ENCODE assay signal across 12 cellular contexts in genomic region chr12:58364389-58365086, GRCh38.
DNase-seq lines count a peak whose midpoint lies in the region; ATAC-seq, FAIRE-seq and TF ChIP-seq lines count a peak whose summit lies in the region.
"Had no signal": no experiment of that assay in that cellular context is flagged by ENCODE, and none has a peak within 500 bp of the region (broad histone marks: within the 10 kb centered on the region; RNA-seq: fewer than 3 reads in every experiment).

No MANE protein-coding gene starts in this region.

- no peaks in the 10 kb centered on the region for H3K27me3 Mint-ChIP-seq in activated T-cell treated with anti-CD3 and anti-CD28 coated beads, Interleukin-2, amount 50 U/mL, for 24 hours

- H3K9me3 ChIP-seq in ascending aorta, result no peaks in the 10 kb centered on the region
- no peaks in the 10 kb centered on the region for H3K9me3 ChIP-seq in small intestine (ENCODE audit: control insufficient read depth, low read depth)

- H3K4me1 Mint-ChIP-seq in activated T-cell treated with anti-CD3 and anti-CD28 coated beads, Interleukin-2, amount 50 U/mL, for 24 hours (ENCODE audit: low read depth), result no peaks in the 10 kb centered on the region

- H3K27ac Mint-ChIP-seq in activated T-cell treated with anti-CD3 and anti-CD28 coated beads, Interleukin-2, amount 50 U/mL, for 24 hours, result no peak overlapping the region
- H3K27ac Mint-ChIP-seq: activated T-helper 1 cell treated with anti-CD3 and anti-CD28 coated beads, Interleukin-12 subunit alpha, Interleukin-12 subunit beta, Interleukin-2, Interleukin-4 antibody, amounts not matched to agents 30 ng/mL and 10 ng/mL and 1 ng/mL, durations not matched to agents 14 hours and 24 hours and 36 hours; stimulated activated naive CD8-positive, alpha-beta T cell treated with anti-CD3 and anti-CD28 coated beads, Interleukin-15, Interleukin-2, amounts not matched to agents 100 ng/mL and 50 ng/mL, for 24 hours had no signal

- intact Hi-C loops in ascending aorta (cut with DNase I), result no loop called here

- no peak overlapping the region for H3K4me3 Mint-ChIP-seq in activated T-cell treated with anti-CD3 and anti-CD28 coated beads, Interleukin-2, amount 50 U/mL, for 24 hours
- H3K4me3 Mint-ChIP-seq: activated T-helper 1 cell treated with anti-CD3 and anti-CD28 coated beads, Interleukin-12 subunit alpha, Interleukin-12 subunit beta, Interleukin-2, Interleukin-4 antibody, amounts not matched to agents 30 ng/mL and 10 ng/mL and 1 ng/mL, durations not matched to agents 14 hours and 24 hours and 36 hours; stimulated activated naive CD8-positive, alpha-beta T cell treated with anti-CD3 and anti-CD28 coated beads, Interleukin-15, Interleukin-2, amounts not matched to agents 100 ng/mL and 50 ng/mL, for 24 hours had no signal

- DNase-seq in EL, result peak; percentile 99
- DNase-seq in NCI-H69 (lab: John Stamatoyannopoulos, UW), result peak; percentile 18
- DNase-seq in epithelial cell of prostate (ENCODE audit: low read depth, low spot score), result peak; percentile 81
- DNase-seq in non-pigmented ciliary epithelial cell (ENCODE audit: low read depth), result peak; percentile 99
- no peak for DNase-seq in activated T-cell treated with anti-CD3 and anti-CD28 coated beads, Interleukin-2, amount 50 U/mL, for 24 hours
- DNase-seq in ascending aorta (ENCODE audit: low spot score in 2 of 2), result no peak
- no peak for DNase-seq in small intestine
- DNase-seq: DND-41, T-helper 9 cell had no signal

- H3K27me3 ChIP-seq in ascending aorta (no peaks in the 10 kb centered on the region), small intestine (ENCODE audit: control insufficient read depth in 2 of 2, insufficient read depth in 2 of 2, low read length in 2 of 2) (no peaks in the 10 kb centered on the region)

- H3K4me3 ChIP-seq in ascending aorta (no peak overlapping the region), small intestine (ENCODE audit: low read depth in 1 of 2, low read length in 2 of 2) (no peak overlapping the region)

- H3K4me1 ChIP-seq in ascending aorta (no peaks in the 10 kb centered on the region), small intestine (ENCODE audit: control insufficient read depth in 2 of 2, insufficient read depth in 1 of 2, low read depth in 1 of 2, low read length in 1 of 2) (no peaks in the 10 kb centered on the region)

- no peak for FAIRE-seq in small intestine (lab: Jason Lieb, UNC)

- 0 to 13% (median 0%) methylated on average over 1 of the region's 1 CpG for WGBS in small intestine, 3 donors

- no peaks in the 10 kb centered on the region for H3K36me3 ChIP-seq in ascending aorta
- no peaks in the 10 kb centered on the region for H3K36me3 ChIP-seq in small intestine (ENCODE audit: control insufficient read depth in 2 of 2, insufficient read depth in 2 of 2, low read length in 2 of 2)

- TF ChIP-seq CTCF in ascending aorta (IDR thresholded peaks at IDR 0.05), result no peak

- H3K36me3 Mint-ChIP-seq in activated T-cell treated with anti-CD3 and anti-CD28 coated beads, Interleukin-2, amount 50 U/mL, for 24 hours (ENCODE audit: low read depth), result no peaks in the 10 kb centered on the region

- no peaks in the 10 kb centered on the region for H3K9me3 Mint-ChIP-seq in activated T-cell treated with anti-CD3 and anti-CD28 coated beads, Interleukin-2, amount 50 U/mL, for 24 hours
- H3K9me3 Mint-ChIP-seq: activated T-helper 1 cell treated with anti-CD3 and anti-CD28 coated beads, Interleukin-12 subunit alpha, Interleukin-12 subunit beta, Interleukin-2, Interleukin-4 antibody, amounts not matched to agents 30 ng/mL and 10 ng/mL and 1 ng/mL, durations not matched to agents 14 hours and 24 hours and 36 hours; stimulated activated naive CD8-positive, alpha-beta T cell treated with anti-CD3 and anti-CD28 coated beads, Interleukin-15, Interleukin-2, amounts not matched to agents 100 ng/mL and 50 ng/mL, for 24 hours had no signal

- H3K27ac ChIP-seq in epithelial cell of prostate (peak overlapping the region; percentile 55), ascending aorta (no peak overlapping the region), small intestine (ENCODE audit: low read depth in 1 of 2, low read length in 1 of 2) (no peak overlapping the region)

- ATAC-seq in GM21423 (IDR thresholded peaks at IDR 0.05; ENCODE audit: unreplicated experiment), result no peak

Comparison
In these comparisons a context has a peak if more than half of its experiments do, and no peak if none do; other contexts are left out.
1. DNase-seq: peak in EL (single experiment), NCI-H69 (single experiment), epithelial cell of prostate (single experiment) and non-pigmented ciliary epithelial cell (single experiment); none in activated T-cell treated with anti-CD3 and anti-CD28 coated beads, Interleukin-2, amount 50 U/mL, for 24 hours (single experiment), ascending aorta (0 of 2) and small intestine (single experiment).